In the genomic region with DNA sequence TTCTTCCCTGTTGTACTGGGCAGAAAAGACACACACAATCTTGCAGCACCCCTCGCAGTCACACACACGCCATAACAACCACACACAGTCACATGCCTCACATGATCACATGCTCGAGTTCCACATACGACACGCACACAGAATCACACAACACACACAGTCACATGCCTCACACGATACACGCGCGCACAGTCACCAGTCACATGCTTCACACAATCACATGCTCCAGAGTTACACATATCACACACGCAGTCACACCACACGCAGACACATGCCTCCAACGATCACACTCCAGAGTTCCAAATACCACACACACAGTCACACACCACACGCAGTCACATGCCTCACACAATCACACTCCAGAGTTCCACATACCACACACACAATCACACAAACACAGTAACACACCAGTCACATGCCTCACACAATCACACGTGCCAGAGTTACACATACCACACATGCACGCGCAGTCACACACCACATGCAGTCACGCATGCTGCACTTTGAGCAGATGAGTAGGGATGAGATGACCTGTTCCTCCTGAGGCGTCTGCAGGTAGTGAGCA, we compare ENCODE assay signal across 1 cellular context.
TF ChIP-seq lines count a peak whose summit lies in the region.

No MANE protein-coding gene starts in this region.

TF ChIP-seq in Ishikawa, 13 proteins besides CTCF, POLR2A, EP300 and RAD21:
- TF ChIP-seq, protein P1, sequence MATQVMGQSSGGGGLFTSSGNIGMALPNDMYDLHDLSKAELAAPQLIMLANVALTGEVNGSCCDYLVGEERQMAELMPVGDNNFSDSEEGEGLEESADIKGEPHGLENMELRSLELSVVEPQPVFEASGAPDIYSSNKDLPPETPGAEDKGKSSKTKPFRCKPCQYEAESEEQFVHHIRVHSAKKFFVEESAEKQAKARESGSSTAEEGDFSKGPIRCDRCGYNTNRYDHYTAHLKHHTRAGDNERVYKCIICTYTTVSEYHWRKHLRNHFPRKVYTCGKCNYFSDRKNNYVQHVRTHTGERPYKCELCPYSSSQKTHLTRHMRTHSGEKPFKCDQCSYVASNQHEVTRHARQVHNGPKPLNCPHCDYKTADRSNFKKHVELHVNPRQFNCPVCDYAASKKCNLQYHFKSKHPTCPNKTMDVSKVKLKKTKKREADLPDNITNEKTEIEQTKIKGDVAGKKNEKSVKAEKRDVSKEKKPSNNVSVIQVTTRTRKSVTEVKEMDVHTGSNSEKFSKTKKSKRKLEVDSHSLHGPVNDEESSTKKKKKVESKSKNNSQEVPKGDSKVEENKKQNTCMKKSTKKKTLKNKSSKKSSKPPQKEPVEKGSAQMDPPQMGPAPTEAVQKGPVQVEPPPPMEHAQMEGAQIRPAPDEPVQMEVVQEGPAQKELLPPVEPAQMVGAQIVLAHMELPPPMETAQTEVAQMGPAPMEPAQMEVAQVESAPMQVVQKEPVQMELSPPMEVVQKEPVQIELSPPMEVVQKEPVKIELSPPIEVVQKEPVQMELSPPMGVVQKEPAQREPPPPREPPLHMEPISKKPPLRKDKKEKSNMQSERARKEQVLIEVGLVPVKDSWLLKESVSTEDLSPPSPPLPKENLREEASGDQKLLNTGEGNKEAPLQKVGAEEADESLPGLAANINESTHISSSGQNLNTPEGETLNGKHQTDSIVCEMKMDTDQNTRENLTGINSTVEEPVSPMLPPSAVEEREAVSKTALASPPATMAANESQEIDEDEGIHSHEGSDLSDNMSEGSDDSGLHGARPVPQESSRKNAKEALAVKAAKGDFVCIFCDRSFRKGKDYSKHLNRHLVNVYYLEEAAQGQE (IDR thresholded peaks at IDR 0.05; ENCODE audit: low read depth): no peak
- TF ChIP-seq USF1 (IDR thresholded peaks at IDR 0.05) (no peak), CREB1 (IDR thresholded peaks at IDR 0.05; ENCODE audit: low read depth) (no peak), NFIC (IDR thresholded peaks at IDR 0.05) (no peak), YY1 (IDR thresholded peaks at IDR 0.05; ENCODE audit: low read depth) (no peak), CEBPB (IDR thresholded peaks at IDR 0.05) (no peak), FOXM1 (IDR thresholded peaks at IDR 0.05; ENCODE audit: borderline replicate concordance, low read depth) (no peak), EGR1 (IDR thresholded peaks at IDR 0.05) (no peak), TCF12 (IDR thresholded peaks at IDR 0.05; ENCODE audit: low read depth) (no peak), TAF1 (IDR thresholded peaks at IDR 0.05; ENCODE audit: low read depth) (no peak)
- TF ChIP-seq, protein P2, sequence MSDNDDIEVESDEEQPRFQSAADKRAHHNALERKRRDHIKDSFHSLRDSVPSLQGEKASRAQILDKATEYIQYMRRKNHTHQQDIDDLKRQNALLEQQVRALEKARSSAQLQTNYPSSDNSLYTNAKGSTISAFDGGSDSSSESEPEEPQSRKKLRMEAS (IDR thresholded peaks at IDR 0.05): no peak
TF ChIP-seq in Ishikawa: peak in this region for 0.
